ENCODE assay signal across 8 cellular contexts in the genomic region with DNA sequence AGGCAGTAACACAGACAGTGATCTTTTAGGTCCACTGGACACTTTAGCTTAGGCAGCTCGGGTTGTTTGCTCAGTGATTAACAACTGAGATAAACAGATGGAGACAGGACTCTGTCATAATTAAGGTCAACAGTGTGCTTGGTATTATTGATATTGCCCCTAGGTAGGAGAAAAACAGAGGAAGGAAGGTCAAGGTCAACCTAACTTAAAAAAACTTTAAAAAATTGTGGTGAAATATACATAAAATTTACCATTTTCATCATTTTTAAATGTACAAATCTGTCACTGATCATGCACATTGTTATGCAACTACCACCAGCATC. TPM values are rescaled to one million over a fixed set of nuclear protein-coding genes. Genes with fewer than 3 reads are reported as not detected.
DNase-seq lines count a peak whose midpoint lies in the region; ATAC-seq and TF ChIP-seq lines count a peak whose summit lies in the region.
"Had no signal": no experiment of that assay in that cellular context is flagged by ENCODE, and none has a peak within 500 bp of the region (broad histone marks: within the 10 kb centered on the region; RNA-seq: fewer than 3 reads in every experiment).

No MANE protein-coding gene starts in this region.

- no peak for ATAC-seq in HG03432 (IDR thresholded peaks at IDR 0.05; ENCODE audit: unreplicated experiment)
- no peak for ATAC-seq in HG03439 (IDR thresholded peaks at IDR 0.05; ENCODE audit: unreplicated experiment)

- DNase-seq in NCI-H146 treated with DMSO at 0.1 percent for 48 hours (lab: John Stamatoyannopoulos, UW; ENCODE audit: unreplicated experiment) (peak; percentile 54), caudate nucleus (lab: John Stamatoyannopoulos, UW) (no peak), osteoblast (ENCODE audit: insufficient read length, low spot score, missing footprints) (no peak), DMS79 (lab: John Stamatoyannopoulos, UW) (no peak)
- DNase-seq: NCI-H1048 had no signal

- TF ChIP-seq CTCF in DOHH2 (IDR thresholded peaks at IDR 0.05; ENCODE audit: low read depth, low read length, poor library complexity, severe bottlenecking) (no peak), osteoblast (IDR thresholded peaks at IDR 0.05; ENCODE audit: extremely low read depth, low read depth, low read length) (no peak)

- peaks cover 23% of the 10 kb centered on the region for H3F3A ChIP-seq in DOHH2 (ENCODE audit: control insufficient read depth, insufficient read depth)

- peaks cover 81% of the 10 kb centered on the region for H3K4me1 ChIP-seq in DOHH2 (ENCODE audit: control insufficient read depth, low read length)
- peaks cover 37% of the 10 kb centered on the region for H3K4me1 ChIP-seq in osteoblast (ENCODE audit: insufficient read depth, low read length)

- H4K20me1 ChIP-seq in DOHH2 (ENCODE audit: control insufficient read depth, insufficient read depth, low read depth, low read length) (peaks cover 17% of the 10 kb centered on the region), osteoblast (ENCODE audit: insufficient read depth, low read length) (peaks cover 24% of the 10 kb centered on the region)

- H3K27ac ChIP-seq in DOHH2 (ENCODE audit: low read depth, low read length) (peak overlapping the region; percentile 97), caudate nucleus (ENCODE audit: low read depth, low read length) (peak overlapping the region; percentile 19), osteoblast (ENCODE audit: low read depth, low read length) (peak overlapping the region; percentile 63)

- H3K27me3 ChIP-seq in DOHH2 (ENCODE audit: control insufficient read depth, low read length) (no peaks in the 10 kb centered on the region), osteoblast (ENCODE audit: insufficient read depth, low read length) (no peaks in the 10 kb centered on the region)

- H3K9me3 ChIP-seq in DOHH2 (ENCODE audit: control insufficient read depth, insufficient read depth, low read length) (peaks cover 7% of the 10 kb centered on the region; the same call in 1 of the 2 replicates), osteoblast (ENCODE audit: low read depth, low read length) (no peaks in the 10 kb centered on the region)

- no peaks in the 10 kb centered on the region for H3K9me2 ChIP-seq in DOHH2 (replicated peaks; ENCODE audit: control insufficient read depth, low read length)

- H3K79me2 ChIP-seq in DOHH2 (ENCODE audit: control insufficient read depth, low read length) (peaks cover 47% of the 10 kb centered on the region), osteoblast (ENCODE audit: insufficient read depth, low read length) (peaks cover 37% of the 10 kb centered on the region)

- H3K4me3 ChIP-seq in DOHH2 (ENCODE audit: low read length): peak overlapping the region; percentile 97
- peak overlapping the region; percentile 25 for H3K4me3 ChIP-seq in osteoblast (ENCODE audit: insufficient read depth, low read length)

- H2AFZ ChIP-seq in osteoblast (ENCODE audit: low read length): no peak overlapping the region

- H3K36me3 ChIP-seq in DOHH2 (ENCODE audit: control insufficient read depth, low read length): peaks cover 37% of the 10 kb centered on the region
- H3K36me3 ChIP-seq in osteoblast (ENCODE audit: insufficient read depth, low read length): no peaks in the 10 kb centered on the region

- H3K4me2 ChIP-seq in DOHH2 (ENCODE audit: low read length): peak overlapping the region; percentile 96
- peak overlapping the region; percentile 68 for H3K4me2 ChIP-seq in osteoblast (ENCODE audit: insufficient read depth, low read length)

RNA-seq across cellular contexts. Expression of gene HSPA4, which starts 2.1 kb away (rescaled TPM):
- 125 and 135 TPM in 2 replicates for total RNA-seq in osteoblast

RNA-seq across cellular contexts. Expression of gene ZCCHC10, which starts 23.3 kb away (rescaled TPM):
- total RNA-seq in osteoblast: 7.7 and 12.3 TPM in 2 replicates

Comparison
In these comparisons a context has a peak if more than half of its experiments do, and no peak if none do; other contexts are left out.
1. H3K27ac ChIP-seq: peak in every context shown above with its lines; median percentile 97 in DOHH2; 63 in osteoblast; 19 in caudate nucleus.